In genomic region chr1:11099310-11100148, GRCh38 we compare ENCODE assay signal across 8 cellular contexts. TPM values are rescaled to one million over a fixed set of nuclear protein-coding genes. Genes with fewer than 3 reads are reported as not detected.
DNase-seq lines count a peak whose midpoint lies in the region; ATAC-seq, FAIRE-seq and TF ChIP-seq lines count a peak whose summit lies in the region.

EXOSC10 (minus strand) TSS chr1:11099869; CDS start chr1:11099831, 38 bp downstream.

- TF ChIP-seq CTCF in fibroblast of the aortic adventitia (IDR thresholded peaks at IDR 0.05; ENCODE audit: insufficient read depth, low read length) (no peak), nephron (IDR thresholded peaks at IDR 0.05; ENCODE audit: unreplicated experiment in 3 of 3) (no peak)

- peak within 1 kb of the TSS; percentile 95 to 98 (median 96) for H3K4me3 Mint-ChIP-seq in nephron

- H3K4me3 ChIP-seq in fibroblast of the aortic adventitia (ENCODE audit: low read depth, low read length) = peak within 1 kb of the TSS; percentile 96

- H3K27ac Mint-ChIP-seq in nephron = peak within 1 kb of the TSS; percentile 93 to 98 (median 95)

- no peak for FAIRE-seq in H54 (lab: Jason Lieb, UNC)

- no peaks in the 10 kb centered on the region for H3K27me3 Mint-ChIP-seq in nephron (ENCODE audit: low read depth)

- peak; percentile 96 for DNase-seq in Daoy (ENCODE audit: low read depth)
- DNase-seq in H54 (ENCODE audit: insufficient read length, low spot score) = peak; percentile 84
- peak; percentile 86 for DNase-seq in M059J (ENCODE audit: low read depth)
- DNase-seq in activated effector memory CD4-positive, alpha-beta T cell treated with anti-CD3 and anti-CD28 coated beads, Interleukin-2, amount 50 U/mL, for 16 hours = peak; percentile 99
- DNase-seq in fibroblast of the aortic adventitia (ENCODE audit: low read depth) = peak; percentile 86
- peak; percentile 97 for DNase-seq in stimulated activated naive CD8-positive, alpha-beta T cell treated with anti-CD3 and anti-CD28 coated beads, Interleukin-15, Interleukin-2, amounts not matched to agents 100 U/mL and 50 U/mL, for 24 hours

- TF ChIP-seq POLR2A in H54 (IDR thresholded peaks at IDR 0.05; ENCODE audit: low read depth, low read length) (peak; percentile 40; the same call in 1 of the 2 replicates), Raji (IDR thresholded peaks at IDR 0.05; ENCODE audit: insufficient read depth, low read depth, low read length) (peak; percentile 86)

- peaks cover 13% of the 10 kb centered on the region for H3K4me1 Mint-ChIP-seq in nephron

- ATAC-seq in stimulated activated naive CD8-positive, alpha-beta T cell treated with anti-CD3 and anti-CD28 coated beads, Interleukin-15, Interleukin-2, amounts not matched to agents 100 U/mL and 50 U/mL, for 24 hours = peak; percentile 96

- H3K9me3 Mint-ChIP-seq in nephron = no peaks in the 10 kb centered on the region

- peaks cover 26% of the 10 kb centered on the region for H3K36me3 Mint-ChIP-seq in nephron (ENCODE audit: low read depth)

RNA-seq across cellular contexts. Expression of gene EXOSC10, which starts in this region (rescaled TPM):
- 69.1 and 71.2 TPM in 2 replicates for total RNA-seq in Daoy (2014; rRNA removed; shearing (Covaris generic))
- total RNA-seq in M059J (2014; rRNA removed; shearing (Covaris generic)) = 57.0 and 68.4 TPM in 2 replicates
- total RNA-seq in fibroblast of the aortic adventitia (ENCODE audit: low replicate concordance) = 63.6 and 64.6 TPM in 2 replicates

Comparison
In these comparisons a context has a peak if more than half of its experiments do, and no peak if none do; other contexts are left out.
1. Peak in every context shown above with its lines: DNase-seq, ATAC-seq and H3K4me3 ChIP-seq.